14 cellular contexts compared by ENCODE assay signal in genomic region chr2:188506843-188507242, GRCh38.
"Had no signal": no experiment of that assay in that cellular context is flagged by ENCODE, and none has a peak within 500 bp of the region (broad histone marks: within the 10 kb centered on the region; RNA-seq: fewer than 3 reads in every experiment).

No MANE protein-coding gene starts in this region.

- H3K36me3 ChIP-seq: colonic mucosa, esophagus squamous epithelium, neutrophil, tibial nerve, upper lobe of right lung had no signal

- H3K27me3 ChIP-seq: colonic mucosa, esophagus squamous epithelium, foreskin keratinocyte, neutrophil, testis, tibial nerve, upper lobe of right lung had no signal

- H3K36me3 Mint-ChIP-seq: natural killer cell treated with Interleukin-12 subunit alpha and Interleukin-12 subunit beta and Interleukin-15 and Interleukin-18, amount 100 ng/mL, for 72 hours; stimulated activated naive B cell treated with anti-CD40 and anti-IgM and Interleukin-4, amounts not matched to agents 10 μg/mL and 1 μg/mL and 100 μg/mL, for 72 hours had no signal

- H3K4me1 Mint-ChIP-seq: stimulated activated naive B cell treated with anti-CD40 and anti-IgM and Interleukin-4, amounts not matched to agents 10 μg/mL and 1 μg/mL and 100 μg/mL, for 72 hours; stimulated activated naive CD8-positive, alpha-beta T cell treated with anti-CD3 and anti-CD28 coated beads, Interleukin-15, amount 100 ng/mL, for 72 hours had no signal

- DNase-seq: colonic mucosa; dermis blood vessel endothelial cell; esophagus squamous epithelium; foreskin keratinocyte; stimulated activated CD4-positive, alpha-beta T cell treated with anti-CD3 and anti-CD28 coated beads, Interleukin-2, amount 100 ng/mL, for 24 hours; stimulated activated CD4-positive, alpha-beta T cell treated with anti-CD3 and anti-CD28 coated beads, Interleukin-4, amount 100 ng/mL, for 4 hours; stimulated activated naive B cell treated with anti-CD40 and anti-IgM and Interleukin-4, amounts not matched to agents 10 μg/mL and 1 μg/mL and 100 μg/mL, for 72 hours; stimulated activated naive CD8-positive, alpha-beta T cell treated with anti-CD3 and anti-CD28 coated beads, Interleukin-15, amount 100 ng/mL, for 72 hours; testis; upper lobe of right lung had no signal

- H3K4me3 ChIP-seq: colonic mucosa, esophagus squamous epithelium, testis, tibial nerve, upper lobe of right lung had no signal

- H3K9me3 ChIP-seq: colonic mucosa, esophagus squamous epithelium, neutrophil, testis, tibial nerve, upper lobe of right lung had no signal

- H3K4me1 ChIP-seq: colonic mucosa, esophagus squamous epithelium, foreskin keratinocyte, testis, upper lobe of right lung had no signal

- ATAC-seq: foreskin keratinocyte; natural killer cell treated with Interleukin-12 subunit alpha and Interleukin-12 subunit beta and Interleukin-15 and Interleukin-18, amount 100 ng/mL, for 72 hours; sciatic nerve; stimulated activated naive B cell treated with anti-CD40 and anti-IgM and Interleukin-4, amounts not matched to agents 10 μg/mL and 1 μg/mL and 100 μg/mL, for 72 hours; stimulated activated naive CD8-positive, alpha-beta T cell treated with anti-CD3 and anti-CD28 coated beads, Interleukin-15, amount 100 ng/mL, for 72 hours; upper lobe of right lung had no signal

- H3K27me3 Mint-ChIP-seq: natural killer cell treated with Interleukin-12 subunit alpha and Interleukin-12 subunit beta and Interleukin-15 and Interleukin-18, amount 100 ng/mL, for 72 hours; stimulated activated naive B cell treated with anti-CD40 and anti-IgM and Interleukin-4, amounts not matched to agents 10 μg/mL and 1 μg/mL and 100 μg/mL, for 72 hours; stimulated activated naive CD8-positive, alpha-beta T cell treated with anti-CD3 and anti-CD28 coated beads, Interleukin-15, amount 100 ng/mL, for 72 hours had no signal

- H3K4me3 Mint-ChIP-seq: natural killer cell treated with Interleukin-12 subunit alpha and Interleukin-12 subunit beta and Interleukin-15 and Interleukin-18, amount 100 ng/mL, for 72 hours; stimulated activated naive B cell treated with anti-CD40 and anti-IgM and Interleukin-4, amounts not matched to agents 10 μg/mL and 1 μg/mL and 100 μg/mL, for 72 hours; stimulated activated naive CD8-positive, alpha-beta T cell treated with anti-CD3 and anti-CD28 coated beads, Interleukin-15, amount 100 ng/mL, for 72 hours had no signal

- H3K27ac Mint-ChIP-seq: natural killer cell treated with Interleukin-12 subunit alpha and Interleukin-12 subunit beta and Interleukin-15 and Interleukin-18, amount 100 ng/mL, for 72 hours; stimulated activated naive B cell treated with anti-CD40 and anti-IgM and Interleukin-4, amounts not matched to agents 10 μg/mL and 1 μg/mL and 100 μg/mL, for 72 hours; stimulated activated naive CD8-positive, alpha-beta T cell treated with anti-CD3 and anti-CD28 coated beads, Interleukin-15, amount 100 ng/mL, for 72 hours had no signal

- H3K27ac ChIP-seq: colonic mucosa, esophagus squamous epithelium, foreskin keratinocyte, neutrophil, testis, tibial nerve, upper lobe of right lung had no signal

- H3K9me3 Mint-ChIP-seq: stimulated activated naive B cell treated with anti-CD40 and anti-IgM and Interleukin-4, amounts not matched to agents 10 μg/mL and 1 μg/mL and 100 μg/mL, for 72 hours; stimulated activated naive CD8-positive, alpha-beta T cell treated with anti-CD3 and anti-CD28 coated beads, Interleukin-15, amount 100 ng/mL, for 72 hours had no signal
